In genomic region chr6:38503032-38503784, GRCh38 we compare ENCODE assay signal across 1 cellular context.
TF ChIP-seq lines count a peak whose summit lies in the region.

No MANE protein-coding gene starts in this region.

TF ChIP-seq in GM23338, 12 proteins besides CTCF, POLR2A, EP300 and RAD21 (continued from another document):
- TF ChIP-seq EZH2 (IDR thresholded peaks at IDR 0.05; ENCODE audit: low read depth, unreplicated experiment) (no peak), ZNF114 (CRISPR knock-in tag; IDR thresholded peaks at IDR 0.05) (no peak), REST (IDR thresholded peaks at IDR 0.05; ENCODE audit: unreplicated experiment) (no peak), POLR2AphosphoS5 (IDR thresholded peaks at IDR 0.05; ENCODE audit: low read depth) (no peak), EZH2phosphoT487 (IDR thresholded peaks at IDR 0.05; ENCODE audit: unreplicated experiment) (no peak), JUNB (IDR thresholded peaks at IDR 0.05; ENCODE audit: unreplicated experiment) (no peak), STAT1 (IDR thresholded peaks at IDR 0.05; ENCODE audit: unreplicated experiment) (no peak), CREB1 (CRISPR knock-in tag; IDR thresholded peaks at IDR 0.05; ENCODE audit: low read depth) (no peak)
